ENCODE assay signal across 23 cellular contexts in the genomic region with DNA sequence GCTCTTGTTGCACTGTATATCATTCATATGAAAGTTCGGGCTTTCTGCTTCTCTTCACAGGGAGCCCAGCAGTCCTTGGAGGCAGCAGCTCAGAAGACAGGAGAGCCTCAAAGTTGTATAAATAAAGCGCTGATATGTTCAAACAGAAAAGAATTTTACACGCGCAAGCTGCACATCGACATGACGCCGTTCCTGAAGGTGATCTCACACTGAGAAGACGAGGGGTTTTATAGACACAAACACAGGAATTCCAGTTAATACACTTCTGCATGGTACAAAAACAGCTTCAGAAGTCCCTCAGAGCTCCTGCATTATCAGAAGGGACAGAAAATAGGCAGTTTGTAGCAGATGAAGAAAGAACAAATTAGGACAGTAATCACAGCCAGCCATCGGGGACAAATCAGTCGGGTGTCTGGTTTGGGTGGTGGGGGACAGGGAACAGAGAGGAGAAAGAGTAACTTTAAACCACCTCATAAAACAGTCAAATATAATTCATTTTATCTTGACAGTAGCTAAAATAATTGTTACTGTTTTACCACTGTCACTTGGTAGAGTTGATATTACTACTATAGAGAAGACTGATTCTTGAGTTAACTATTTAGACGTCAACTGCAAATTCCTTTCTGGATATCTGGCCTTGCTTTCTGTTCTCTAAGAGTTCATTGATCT.
"Had no signal": no experiment of that assay in that cellular context is flagged by ENCODE, and none has a peak within 500 bp of the region (broad histone marks: within the 10 kb centered on the region; RNA-seq: fewer than 3 reads in every experiment).

No MANE protein-coding gene starts in this region.

- H3K4me3 Mint-ChIP-seq: activated CD4-positive, alpha-beta T cell treated with anti-CD3 and anti-CD28 coated beads, Interleukin-2, amount 10 ng/mL, durations not matched to agents 24 days and 14 days; activated CD8-positive, alpha-beta memory T cell treated with anti-CD3 and anti-CD28 coated beads, Interleukin-2, amount 10 ng/mL, durations not matched to agents 7 days and 5 days; activated naive CD4-positive, alpha-beta T cell treated with anti-CD3 and anti-CD28 coated beads, Interleukin-2, amount 50 U/mL, for 24 hours; activated T-cell treated with anti-CD3 and anti-CD28 coated beads, Interleukin-2, amount 50 U/mL, for 24 hours; activated T-helper 1 cell treated with anti-CD3 and anti-CD28 coated beads, Interleukin-12 subunit alpha, Interleukin-12 subunit beta, Interleukin-2, Interleukin-4 antibody, amounts not matched to agents 30 ng/mL and 10 ng/mL and 1 ng/mL, durations not matched to agents 14 hours and 24 hours and 36 hours; T-helper 17 cell; WTC11 had no signal

- H3K4me1 Mint-ChIP-seq: activated CD4-positive, alpha-beta T cell treated with anti-CD3 and anti-CD28 coated beads, Interleukin-2, amount 10 ng/mL, durations not matched to agents 24 days and 14 days; activated CD8-positive, alpha-beta memory T cell treated with anti-CD3 and anti-CD28 coated beads, Interleukin-2, amount 10 ng/mL, durations not matched to agents 7 days and 5 days; activated naive CD4-positive, alpha-beta T cell treated with anti-CD3 and anti-CD28 coated beads, Interleukin-2, amount 50 U/mL, for 24 hours; T-helper 17 cell had no signal

- H3K4me1 ChIP-seq: body of pancreas had no signal

- H3K36me3 Mint-ChIP-seq: activated CD8-positive, alpha-beta memory T cell treated with anti-CD3 and anti-CD28 coated beads, Interleukin-2, amount 10 ng/mL, durations not matched to agents 7 days and 5 days; activated naive CD4-positive, alpha-beta T cell treated with anti-CD3 and anti-CD28 coated beads, Interleukin-2, amount 50 U/mL, for 24 hours; WTC11 had no signal

- H3K4me3 ChIP-seq: body of pancreas had no signal

- ATAC-seq: activated CD8-positive, alpha-beta memory T cell treated with anti-CD3 and anti-CD28 coated beads, Interleukin-2, amount 10 ng/mL, durations not matched to agents 7 days and 5 days; body of pancreas; T-helper 17 cell; WTC11 had no signal

- H3K9me3 Mint-ChIP-seq: activated CD4-positive, alpha-beta T cell treated with anti-CD3 and anti-CD28 coated beads, Interleukin-2, amount 10 ng/mL, durations not matched to agents 24 days and 14 days; activated naive CD4-positive, alpha-beta T cell treated with anti-CD3 and anti-CD28 coated beads, Interleukin-2, amount 50 U/mL, for 24 hours; activated T-cell treated with anti-CD3 and anti-CD28 coated beads, Interleukin-2, amount 50 U/mL, for 24 hours; activated T-helper 1 cell treated with anti-CD3 and anti-CD28 coated beads, Interleukin-12 subunit alpha, Interleukin-12 subunit beta, Interleukin-2, Interleukin-4 antibody, amounts not matched to agents 30 ng/mL and 10 ng/mL and 1 ng/mL, durations not matched to agents 14 hours and 24 hours and 36 hours had no signal

- H3K27me3 Mint-ChIP-seq: activated naive CD4-positive, alpha-beta T cell treated with anti-CD3 and anti-CD28 coated beads, Interleukin-2, amount 50 U/mL, for 24 hours had no signal

- DNase-seq: activated CD4-positive, alpha-beta T cell treated with anti-CD3 and anti-CD28 coated beads, Interleukin-2, amount 10 ng/mL, durations not matched to agents 24 days and 14 days; activated CD4-positive, alpha-beta T cell treated with anti-CD3 and anti-CD28 coated beads, Interleukin-2, amount 50 U/mL, for 48 hours; activated CD4-positive, CD25-positive, alpha-beta regulatory T cell treated with anti-CD3 and anti-CD28 coated beads, Interleukin-2, amount 50 U/mL, for 72 hours; activated CD8-positive, alpha-beta memory T cell treated with anti-CD3 and anti-CD28 coated beads, Interleukin-2, amount 10 ng/mL, durations not matched to agents 7 days and 5 days; activated effector memory CD4-positive, alpha-beta T cell treated with Interleukin-2 at 50 U/mL for 16 hours; activated naive CD4-positive, alpha-beta T cell; activated T-cell treated with anti-CD3 and anti-CD28 coated beads, Interleukin-2, amount 50 U/mL, for 24 hours; aorta; body of pancreas; KBM-7; NCI-H1048; NCI-H146; NCI-H1930; NCI-H2171 treated with DMSO at 0.1 percent for 48 hours; NCI-H226; NCI-H526 treated with DMSO at 0.1 percent for 48 hours; NCI-H82; SIG-M5; T-helper 17 cell; T-helper 9 cell had no signal

- H3K27ac ChIP-seq: body of pancreas had no signal

- H3K27me3 ChIP-seq: body of pancreas had no signal

- H3K9me3 ChIP-seq: body of pancreas had no signal

- H3K27ac Mint-ChIP-seq: activated CD4-positive, alpha-beta T cell treated with anti-CD3 and anti-CD28 coated beads, Interleukin-2, amount 10 ng/mL, durations not matched to agents 24 days and 14 days; activated CD8-positive, alpha-beta memory T cell treated with anti-CD3 and anti-CD28 coated beads, Interleukin-2, amount 10 ng/mL, durations not matched to agents 7 days and 5 days; activated naive CD4-positive, alpha-beta T cell treated with anti-CD3 and anti-CD28 coated beads, Interleukin-2, amount 50 U/mL, for 24 hours; activated T-cell treated with anti-CD3 and anti-CD28 coated beads, Interleukin-2, amount 50 U/mL, for 24 hours; activated T-helper 1 cell treated with anti-CD3 and anti-CD28 coated beads, Interleukin-12 subunit alpha, Interleukin-12 subunit beta, Interleukin-2, Interleukin-4 antibody, amounts not matched to agents 30 ng/mL and 10 ng/mL and 1 ng/mL, durations not matched to agents 14 hours and 24 hours and 36 hours; T-helper 17 cell; WTC11 had no signal
